Comparison of ENCODE assay signal across 27 cellular contexts in the genomic region with DNA sequence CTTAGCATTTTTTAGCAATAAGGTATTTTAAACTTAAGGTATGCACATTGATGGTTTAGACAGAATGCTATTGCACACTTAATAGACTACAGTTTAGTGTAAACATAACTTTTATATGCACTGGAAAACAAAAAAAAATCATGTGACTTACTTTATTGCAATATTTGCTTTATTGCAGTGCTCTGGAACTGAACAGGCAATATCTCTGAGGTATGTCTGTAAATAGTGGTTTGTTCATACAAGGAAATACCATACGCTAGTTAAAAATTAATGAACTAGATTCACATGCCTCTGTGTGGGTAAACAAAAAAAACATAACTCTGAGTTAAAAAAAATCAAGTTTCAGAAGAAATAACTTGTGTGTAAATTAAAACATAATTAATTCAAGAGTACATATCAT.
"Had no signal": no experiment of that assay in that cellular context is flagged by ENCODE, and none has a peak within 500 bp of the region (broad histone marks: within the 10 kb centered on the region; RNA-seq: fewer than 3 reads in every experiment).

No MANE protein-coding gene starts in this region.

- H3K9me3 ChIP-seq: neutrophil, right lobe of liver, thyroid gland had no signal

- DNase-seq: cortex of kidney; effector memory CD8-positive, alpha-beta T cell; erythroblast; esophagus squamous epithelium; foreskin melanocyte; glutamatergic neuron; heart right ventricle; hippocampal formation; immature natural killer cell; islet precursor cell; kidney glomerular epithelial cell; naive B cell; right lobe of liver; stimulated activated CD4-positive, alpha-beta T cell treated with anti-CD3 and anti-CD28 coated beads, Interleukin-12 subunit alpha, Interleukin-12 subunit beta, amount 100 ng/mL, for 4 hours; stimulated activated CD4-positive, alpha-beta T cell treated with anti-CD3 and anti-CD28 coated beads, Interleukin-1b, Interleukin-23, amount 100 ng/mL, for 48 hours; stimulated activated CD4-positive, alpha-beta T cell treated with anti-CD3 and anti-CD28 coated beads, Interleukin-4, amount 100 ng/mL, for 1 hour; stimulated activated CD8-positive, alpha-beta memory T cell treated with anti-CD3 and anti-CD28 coated beads, Interleukin-4, amount 100 ng/mL, for 48 hours; stimulated activated naive CD4-positive, alpha-beta T cell; stimulated activated naive CD8-positive, alpha-beta T cell treated with anti-CD3 and anti-CD28 coated beads, Interleukin-15, amount 100 ng/mL, for 72 hours; thyroid gland had no signal

- H3K27me3 ChIP-seq: esophagus squamous epithelium, neutrophil, right lobe of liver, thyroid gland had no signal

- H3K27ac ChIP-seq: esophagus squamous epithelium, heart right ventricle, neutrophil, parathyroid adenoma, right lobe of liver, thyroid gland had no signal

- H3K36me3 ChIP-seq: esophagus squamous epithelium, heart right ventricle, neutrophil, right lobe of liver, thyroid gland had no signal

- ATAC-seq: effector memory CD8-positive, alpha-beta T cell; heart right ventricle; left lobe of liver; natural killer cell treated with Interleukin-12 subunit alpha and Interleukin-12 subunit beta and Interleukin-15 and Interleukin-18, amount 100 ng/mL, for 72 hours; right lobe of liver; stimulated activated naive CD8-positive, alpha-beta T cell treated with anti-CD3 and anti-CD28 coated beads, Interleukin-15, amount 100 ng/mL, for 72 hours had no signal

- FAIRE-seq: endometrium had no signal

- H3K4me2 ChIP-seq: smooth muscle cell had no signal

- H3K4me3 ChIP-seq: esophagus squamous epithelium, heart right ventricle, lung, right lobe of liver, smooth muscle cell, thyroid gland had no signal

- H3K4me1 ChIP-seq: esophagus squamous epithelium, parathyroid adenoma, right lobe of liver, thyroid gland had no signal
